Comparison of ENCODE assay signal across 9 cellular contexts in genomic region chr14:22737052-22737451, GRCh38. TPM values are rescaled to one million over a fixed set of nuclear protein-coding genes. Genes with fewer than 3 reads are reported as not detected.
DNase-seq lines count a peak whose midpoint lies in the region; ATAC-seq lines count a peak whose summit lies in the region.
"Had no signal": no experiment of that assay in that cellular context is flagged by ENCODE, and none has a peak within 500 bp of the region (broad histone marks: within the 10 kb centered on the region; RNA-seq: fewer than 3 reads in every experiment).

No MANE protein-coding gene starts in this region.

- H4K20me1 ChIP-seq in Karpas-422 (ENCODE audit: insufficient read depth, low read depth, low read length), result no peaks in the 10 kb centered on the region

- H3K9ac ChIP-seq in Karpas-422 (ENCODE audit: low read length), result no peak overlapping the region

- no peaks in the 10 kb centered on the region for H3K27me3 ChIP-seq in Karpas-422 (ENCODE audit: low read length)

- no peaks in the 10 kb centered on the region for H3K4me1 ChIP-seq in Karpas-422 (ENCODE audit: low read length)

- H3K4me1 Mint-ChIP-seq in activated CD4-positive, alpha-beta T cell treated with anti-CD3 and anti-CD28 coated beads, Interleukin-2, amount 10 ng/mL, durations not matched to agents 7 days and 5 days, result peaks cover 29% of the 10 kb centered on the region

- H2AFZ ChIP-seq in Karpas-422 (ENCODE audit: low read length), result no peak overlapping the region

- H3K4me3 Mint-ChIP-seq in activated CD4-positive, alpha-beta T cell treated with anti-CD3 and anti-CD28 coated beads, Interleukin-2, amount 10 ng/mL, durations not matched to agents 7 days and 5 days, result no peak overlapping the region

- CTCF ChIA-PET in activated CD4-positive, alpha-beta T cell treated with anti-CD3 and anti-CD28 coated beads, Interleukin-2, amount 10 ng/mL, durations not matched to agents 7 days and 5 days (lab: Charles Lee), result interaction anchor here (1.0 kb wide), 1 partner anchor 118 kb away, joined by 3 read pairs; no protein-coding TSS in a partner anchor

- H3K27ac ChIP-seq in Karpas-422 (ENCODE audit: low read length), result no peak overlapping the region

- POLR2A ChIA-PET in activated CD4-positive, alpha-beta T cell treated with anti-CD3 and anti-CD28 coated beads, Interleukin-2, amount 10 ng/mL, durations not matched to agents 7 days and 5 days (lab: Charles Lee), result no interaction called here

- H3K4me2 ChIP-seq in Karpas-422 (ENCODE audit: low read depth, low read length, poor library complexity, severe bottlenecking), result no peak overlapping the region

- peak overlapping the region; percentile 89 for H3K27ac Mint-ChIP-seq in activated CD4-positive, alpha-beta T cell treated with anti-CD3 and anti-CD28 coated beads, Interleukin-2, amount 10 ng/mL, durations not matched to agents 7 days and 5 days

- no peaks in the 10 kb centered on the region for H3K79me2 ChIP-seq in Karpas-422 (ENCODE audit: low read length)

- ATAC-seq in activated CD4-positive, CD25-positive, alpha-beta regulatory T cell treated with anti-CD3 and anti-CD28 coated beads, Interleukin-2, amount 50 U/mL, for 24 hours, result peak; percentile 95 to 97
- ATAC-seq in HG02642 (IDR thresholded peaks at IDR 0.05; ENCODE audit: poor library complexity, unreplicated experiment), result peak; percentile 64

- H3K36me3 ChIP-seq in Karpas-422 (ENCODE audit: insufficient read depth, low read length), result no peaks in the 10 kb centered on the region

- H3K36me3 Mint-ChIP-seq in activated CD4-positive, alpha-beta T cell treated with anti-CD3 and anti-CD28 coated beads, Interleukin-2, amount 10 ng/mL, durations not matched to agents 7 days and 5 days (ENCODE audit: low read depth), result peaks cover 6% of the 10 kb centered on the region

- DNase-seq in activated CD4-positive, CD25-positive, alpha-beta regulatory T cell (lab: John Stamatoyannopoulos, UW), result no peak
- DNase-seq in activated CD4-positive, alpha-beta T cell treated with anti-CD3 and anti-CD28 coated beads, Interleukin-2, amount 10 ng/mL, durations not matched to agents 7 days and 5 days, result peak; percentile 47
- DNase-seq in stimulated activated CD4-positive, alpha-beta T cell treated with anti-CD3 and anti-CD28 coated beads, Interleukin-4, amount 100 ng/mL, for 24 hours, result peak; percentile 31
- DNase-seq in NCI-H2171 (lab: John Stamatoyannopoulos, UW) (no peak), Karpas-422 (no peak), OCI-M2 (lab: John Stamatoyannopoulos, UW; ENCODE audit: unreplicated experiment) (no peak)
- DNase-seq: NCI-H82 had no signal

- H3K9me3 Mint-ChIP-seq in activated CD4-positive, alpha-beta T cell treated with anti-CD3 and anti-CD28 coated beads, Interleukin-2, amount 10 ng/mL, durations not matched to agents 7 days and 5 days, result peaks cover 4% of the 10 kb centered on the region

- H3K27me3 Mint-ChIP-seq in activated CD4-positive, alpha-beta T cell treated with anti-CD3 and anti-CD28 coated beads, Interleukin-2, amount 10 ng/mL, durations not matched to agents 7 days and 5 days, result peaks cover under 1% of the 10 kb centered on the region

- no peaks in the 10 kb centered on the region for H3K9me3 ChIP-seq in Karpas-422 (ENCODE audit: low read length)

- no peak overlapping the region for H3K4me3 ChIP-seq in Karpas-422 (ENCODE audit: low read length)

- H3K9me2 ChIP-seq in Karpas-422 (replicated peaks; ENCODE audit: insufficient read depth, low read length), result no peaks in the 10 kb centered on the region

RNA-seq across cellular contexts. Expression of gene OXA1L, which starts 29.4 kb away (rescaled TPM):
- 100 to 1,000 TPM; 122 to 141 TPM for total RNA-seq in activated CD4-positive, alpha-beta T cell treated with anti-CD3 and anti-CD28 coated beads, Interleukin-2, amount 10 ng/mL, durations not matched to agents 7 days and 5 days
- total RNA-seq in Karpas-422 (2014; rRNA removed; shearing (Covaris generic); ENCODE audit: low replicate concordance), result 250 and 484 TPM in 2 replicates

Comparison
In these comparisons a context has a peak if more than half of its experiments do, and no peak if none do; other contexts are left out.
1. DNase-seq: peak in activated CD4-positive, alpha-beta T cell treated with anti-CD3 and anti-CD28 coated beads, Interleukin-2, amount 10 ng/mL, durations not matched to agents 7 days and 5 days (single experiment) and stimulated activated CD4-positive, alpha-beta T cell treated with anti-CD3 and anti-CD28 coated beads, Interleukin-4, amount 100 ng/mL, for 24 hours (single experiment); none in activated CD4-positive, CD25-positive, alpha-beta regulatory T cell (0 of 4), NCI-H2171 (single experiment), Karpas-422 (single experiment) and OCI-M2 (single experiment).